7 cellular contexts compared by ENCODE assay signal in genomic region chr19:3761382-3762129, GRCh38.
A peak's percentile ranks its signal among the peaks of the same experiment; 100 is the strongest.
DNase-seq lines count a peak whose midpoint lies in the region; ATAC-seq lines count a peak whose summit lies in the region.

Gene APBA3 (minus strand): TSS chr19:3761692. CDS start chr19:3760264, 1,428 bp downstream.

- peak; percentile 77 for DNase-seq in NCI-H226
- peak; percentile 86 to 97 (median 90) for DNase-seq in activated CD4-positive, CD25-positive, alpha-beta regulatory T cell (lab: John Stamatoyannopoulos, UW)
- peak; percentile 34 to 92 (median 82) for DNase-seq in caudate nucleus (lab: John Stamatoyannopoulos, UW)
- peak; percentile 96 for DNase-seq in islet precursor cell
- peak; percentile 97 for DNase-seq in stimulated activated CD4-positive, alpha-beta T cell treated with anti-CD3 and anti-CD28 coated beads, Interleukin-12 subunit alpha, Interleukin-12 subunit beta, amount 100 ng/mL, for 4 hours

- peak within 1 kb of the TSS; percentile 99 for H3K27ac ChIP-seq in caudate nucleus (ENCODE audit: low read depth, low read length)

- peak; percentile 43 for ATAC-seq in GM18511 (IDR thresholded peaks at IDR 0.05; ENCODE audit: unreplicated experiment)
- peak; percentile 38 for ATAC-seq in HG03159 (IDR thresholded peaks at IDR 0.05; ENCODE audit: unreplicated experiment)

Comparison
In these comparisons a context has a peak if more than half of its experiments do, and no peak if none do; other contexts are left out.
1. Peak in every context shown above with its lines: DNase-seq, ATAC-seq and H3K27ac ChIP-seq.